ENCODE assay signal across 15 cellular contexts in the genomic region with DNA sequence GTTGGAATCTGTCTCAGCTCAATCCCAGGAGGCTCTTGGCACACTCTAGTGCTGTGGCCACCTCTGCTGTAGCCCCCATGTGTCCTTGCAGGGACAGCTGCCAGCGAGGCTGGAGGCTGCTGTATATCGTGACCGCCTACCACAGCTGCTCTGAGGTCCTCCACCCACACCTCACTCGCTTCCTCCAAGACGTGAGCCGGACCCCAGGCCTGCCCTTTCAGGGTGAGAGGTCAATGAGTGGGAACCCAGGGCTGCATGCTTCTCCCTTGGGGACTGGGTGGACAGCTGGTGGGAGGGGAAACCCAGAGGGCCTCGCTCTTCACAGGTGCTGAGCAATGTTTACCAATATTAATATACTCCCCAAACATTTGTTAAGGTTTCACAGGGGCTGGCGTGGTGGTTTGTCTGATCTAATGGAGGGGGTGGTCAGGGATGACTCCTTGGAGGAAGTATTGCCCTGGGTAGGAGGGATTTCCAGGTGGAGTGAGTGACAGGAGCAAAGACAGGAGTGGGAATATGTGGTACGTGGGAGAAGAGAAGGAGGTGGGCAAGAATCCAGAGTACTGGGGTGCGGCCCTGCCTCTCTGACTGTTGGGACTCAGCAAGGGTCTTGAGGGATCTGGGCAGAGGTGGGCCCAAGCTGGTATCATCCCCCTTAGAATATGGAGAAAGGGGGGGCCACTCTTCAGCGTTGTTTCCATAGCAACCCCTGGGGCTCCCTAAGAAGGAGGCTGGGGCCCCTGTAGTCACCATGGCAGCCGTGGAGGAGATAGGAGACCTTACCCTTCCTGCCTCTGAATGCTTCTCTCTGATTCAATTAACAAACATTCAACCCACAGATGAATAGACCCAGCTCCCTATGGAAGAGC. TPM values are rescaled to one million over a fixed set of nuclear protein-coding genes. Genes with fewer than 3 reads are reported as not detected.
DNase-seq lines count a peak whose midpoint lies in the region; ATAC-seq and TF ChIP-seq lines count a peak whose summit lies in the region.
"Had no signal": no experiment of that assay in that cellular context is flagged by ENCODE, and none has a peak within 500 bp of the region (broad histone marks: within the 10 kb centered on the region; RNA-seq: fewer than 3 reads in every experiment).

No MANE protein-coding gene starts in this region.

- H3K9ac ChIP-seq in mesenchymal stem cell (ENCODE audit: low read length), result no peak overlapping the region

- H2AFZ ChIP-seq in mesenchymal stem cell (ENCODE audit: low read depth, low read length) (no peak overlapping the region), OCI-LY7 (ENCODE audit: low read length) (no peak overlapping the region)

- H3K4me3 Mint-ChIP-seq in nephron, result peak overlapping the region in 1 of 3 experiments; percentile 58
- H3K4me3 Mint-ChIP-seq: activated CD8-positive, alpha-beta memory T cell treated with anti-CD3 and anti-CD28 coated beads, Interleukin-2, amount 10 ng/mL, durations not matched to agents 7 days and 5 days; mesothelial cell of epicardium had no signal

- H4K91ac ChIP-seq in mesenchymal stem cell (ENCODE audit: low read length), result no peak overlapping the region

- peak overlapping the region in 2 of 3 experiments; percentile 33 to 79 for H3K27ac Mint-ChIP-seq in nephron
- H3K27ac Mint-ChIP-seq: activated CD8-positive, alpha-beta memory T cell treated with anti-CD3 and anti-CD28 coated beads, Interleukin-2, amount 10 ng/mL, durations not matched to agents 7 days and 5 days; mesothelial cell of epicardium had no signal

- H3K36me3 Mint-ChIP-seq in nephron (ENCODE audit: low read depth), result no peaks in the 10 kb centered on the region
- H3K36me3 Mint-ChIP-seq: activated CD8-positive, alpha-beta memory T cell treated with anti-CD3 and anti-CD28 coated beads, Interleukin-2, amount 10 ng/mL, durations not matched to agents 7 days and 5 days; mesothelial cell of epicardium had no signal

- H3K9me3 ChIP-seq in mesenchymal stem cell (ENCODE audit: control insufficient read depth, low read length) (no peaks in the 10 kb centered on the region), OCI-LY7 (ENCODE audit: low read length) (no peaks in the 10 kb centered on the region)

- in situ Hi-C loops in GM13976 (cut with MboI; ENCODE audit: low sequenced_read_pairs, unreplicated experiment), result no loop called here

- H3K4me2 ChIP-seq in mesenchymal stem cell (ENCODE audit: low read length, poor library complexity, severe bottlenecking) (no peak overlapping the region), OCI-LY7 (ENCODE audit: low read length) (no peak overlapping the region)

- no peaks in the 10 kb centered on the region for H3K36me3 ChIP-seq in mesenchymal stem cell (ENCODE audit: control insufficient read depth in 1 of 2, insufficient read depth in 2 of 2, low read depth in 1 of 2, low read length in 2 of 2)
- no peaks in the 10 kb centered on the region for H3K36me3 ChIP-seq in OCI-LY7 (ENCODE audit: insufficient read depth, low read length)

- H3K4me1 Mint-ChIP-seq in nephron, result peaks cover 27% of the 10 kb centered on the region

- H3K18ac ChIP-seq in mesenchymal stem cell (ENCODE audit: low read depth in 1 of 2, low read length in 2 of 2), result no peak overlapping the region

- no peak overlapping the region for H3K23ac ChIP-seq in mesenchymal stem cell (ENCODE audit: low read length in 2 of 2)

- no TSS peak for BruUV-seq in OCI-LY7 (replicated peaks; lab: Mats Ljungman, UMichigan)

- intact Hi-C loops in OCI-LY7 (cut with micrococcal nuclease; ENCODE audit: unreplicated experiment), result no loop called here

- H3K4me3 ChIP-seq in mesenchymal stem cell (ENCODE audit: insufficient read depth in 1 of 2, low read depth in 1 of 2, low read length in 2 of 2) (no peak overlapping the region), OCI-LY7 (ENCODE audit: low read depth, low read length, poor library complexity, severe bottlenecking) (no peak overlapping the region)

- peak; percentile 63 for ATAC-seq in HG03378 (IDR thresholded peaks at IDR 0.05; ENCODE audit: unreplicated experiment)
- ATAC-seq: activated CD8-positive, alpha-beta memory T cell treated with anti-CD3 and anti-CD28 coated beads, Interleukin-2, amount 10 ng/mL, durations not matched to agents 7 days and 5 days; stimulated activated naive CD8-positive, alpha-beta T cell treated with anti-CD3 and anti-CD28 coated beads, Interleukin-15, Interleukin-2, amounts not matched to agents 100 U/mL and 50 U/mL, for 24 hours had no signal

- no peak overlapping the region for H3K14ac ChIP-seq in mesenchymal stem cell (ENCODE audit: low read length in 2 of 2)

- no peaks in the 10 kb centered on the region for H3K9me3 Mint-ChIP-seq in nephron
- H3K9me3 Mint-ChIP-seq: mesothelial cell of epicardium had no signal

- H2BK15ac ChIP-seq in mesenchymal stem cell (ENCODE audit: low read depth, poor library complexity, severe bottlenecking), result no peak overlapping the region

- H3K27me3 Mint-ChIP-seq in nephron (ENCODE audit: low read depth), result peaks cover 13% of the 10 kb centered on the region
- H3K27me3 Mint-ChIP-seq: activated CD8-positive, alpha-beta memory T cell treated with anti-CD3 and anti-CD28 coated beads, Interleukin-2, amount 10 ng/mL, durations not matched to agents 7 days and 5 days had no signal

- no peak overlapping the region for H2BK5ac ChIP-seq in mesenchymal stem cell (ENCODE audit: low read depth, low read length, poor library complexity, severe bottlenecking)

- no peak overlapping the region for H3K27ac ChIP-seq in mesenchymal stem cell (ENCODE audit: low read length, poor library complexity, severe bottlenecking)
- no peak overlapping the region for H3K27ac ChIP-seq in OCI-LY7 (ENCODE audit: low read depth, low read length, poor library complexity, severe bottlenecking)
- H3K27ac ChIP-seq: C4-2B had no signal

- 60% methylated on average over 8 of the region's 12 CpGs for WGBS in mesenchymal stem cell

- no peak overlapping the region for H2BK120ac ChIP-seq in mesenchymal stem cell (ENCODE audit: low read depth, low read length)

- H3K9me2 ChIP-seq in OCI-LY7 (ENCODE audit: insufficient read depth, low read length), result no peaks in the 10 kb centered on the region

- H2BK12ac ChIP-seq in mesenchymal stem cell (ENCODE audit: low read length in 2 of 2), result peak overlapping the region in 1 of 2 experiments; percentile 18

- H3K4me1 ChIP-seq in mesenchymal stem cell (ENCODE audit: control insufficient read depth, insufficient read depth, low read depth, low read length) (peaks cover 11% of the 10 kb centered on the region), OCI-LY7 (ENCODE audit: insufficient read depth, low read length, poor library complexity, severe bottlenecking) (peaks cover 20% of the 10 kb centered on the region)

- H4K8ac ChIP-seq in mesenchymal stem cell (ENCODE audit: low read length), result no peak overlapping the region

- no peaks in the 10 kb centered on the region for H3K27me3 ChIP-seq in mesenchymal stem cell (ENCODE audit: control insufficient read depth in 1 of 2, insufficient read depth in 1 of 2, low read length in 2 of 2)

- H3K79me1 ChIP-seq in mesenchymal stem cell (replicated peaks; ENCODE audit: low read length, poor library complexity, severe bottlenecking), result no peaks in the 10 kb centered on the region

- no peak overlapping the region for H3K4ac ChIP-seq in mesenchymal stem cell (ENCODE audit: low read depth in 1 of 2, low read length in 2 of 2)

- CTCF ChIA-PET in OCI-LY7 (lab: Charles Lee; ENCODE audit: unreplicated experiment), result no interaction called here

- H2AK5ac ChIP-seq in mesenchymal stem cell (ENCODE audit: low read length, severe bottlenecking), result no peak overlapping the region

- no peaks in the 10 kb centered on the region for H4K20me1 ChIP-seq in OCI-LY7 (ENCODE audit: insufficient read depth, low read length)

- DNase-seq in GM13976 (ENCODE audit: low spot score) (peak; percentile 86), GM20000 (ENCODE audit: low spot score) (peak; percentile 88), mesenchymal stem cell (no peak), GDM1 (lab: John Stamatoyannopoulos, UW) (no peak), NCI-H524 treated with DMSO at 0.1 percent for 48 hours (lab: John Stamatoyannopoulos, UW) (no peak), OCI-LY7 (ENCODE audit: low spot score) (no peak)
- DNase-seq: activated CD8-positive, alpha-beta memory T cell treated with anti-CD3 and anti-CD28 coated beads, Interleukin-2, amount 10 ng/mL, durations not matched to agents 7 days and 5 days; NCI-H69; SHP77 treated with DMSO at 0.1 percent for 48 hours; stimulated activated CD4-positive, alpha-beta T cell treated with anti-CD3 and anti-CD28 coated beads, Interleukin-2, amount 100 ng/mL, for 48 hours; stimulated activated naive CD8-positive, alpha-beta T cell treated with anti-CD3 and anti-CD28 coated beads, Interleukin-15, Interleukin-2, amounts not matched to agents 100 U/mL and 50 U/mL, for 24 hours had no signal

- POLR2A ChIA-PET in OCI-LY7 (lab: Charles Lee), result no interaction called here

- no peak for TF ChIP-seq CTCF in GM13976 (IDR thresholded peaks at IDR 0.05; ENCODE audit: borderline replicate concordance, control extremely low read depth, extremely low read depth, insufficient read depth, missing control alignments)
- TF ChIP-seq CTCF in GM20000 (IDR thresholded peaks at IDR 0.05; ENCODE audit: extremely low read depth, missing control alignments), result no peak
- TF ChIP-seq CTCF in nephron (IDR thresholded peaks at IDR 0.05; ENCODE audit: unreplicated experiment in 3 of 3), result no peak
- no peak for TF ChIP-seq CTCF in OCI-LY7 (conservative IDR thresholded peaks at IDR 0.05; ENCODE audit: low read length)

- no peaks in the 10 kb centered on the region for H3K79me2 ChIP-seq in OCI-LY7 (ENCODE audit: insufficient read depth, low read depth, low read length)

RNA-seq across cellular contexts. Expression of gene ALKBH5, which starts 22.2 kb away (rescaled TPM):
- polyA plus RNA-seq in mesenchymal stem cell (2013, experiment 1 of 2), result 51.3 TPM
- polyA plus RNA-seq in mesenchymal stem cell (2013, experiment 2 of 2), result 51.2 TPM
- 99.3 and 100 TPM in 2 replicates for total RNA-seq in OCI-LY7 (2014; rRNA removed; shearing (Covaris generic))
- total RNA-seq in OCI-LY7 (2022), result 120 and 125 TPM in 2 replicates

RNA-seq across cellular contexts. Expression of gene MYO15A, which starts 52.9 kb away (rescaled TPM):
- 0.29 TPM for polyA plus RNA-seq in mesenchymal stem cell (2013, experiment 1 of 2)
- polyA plus RNA-seq in mesenchymal stem cell (2013, experiment 2 of 2), result 0.22 TPM
- total RNA-seq in OCI-LY7 (2014; rRNA removed; shearing (Covaris generic)), result 0.23 and 0.98 TPM in 2 replicates
- 1.4 and 2.0 TPM in 2 replicates for total RNA-seq in OCI-LY7 (2022)

Comparison
In these comparisons a context has a peak if more than half of its experiments do, and no peak if none do; other contexts are left out.
1. DNase-seq: peak in GM13976 (single experiment) and GM20000 (single experiment); none in mesenchymal stem cell (single experiment), GDM1 (single experiment), NCI-H524 treated with DMSO at 0.1 percent for 48 hours (single experiment) and OCI-LY7 (single experiment).